8 cellular contexts compared by ENCODE assay signal in the genomic region with DNA sequence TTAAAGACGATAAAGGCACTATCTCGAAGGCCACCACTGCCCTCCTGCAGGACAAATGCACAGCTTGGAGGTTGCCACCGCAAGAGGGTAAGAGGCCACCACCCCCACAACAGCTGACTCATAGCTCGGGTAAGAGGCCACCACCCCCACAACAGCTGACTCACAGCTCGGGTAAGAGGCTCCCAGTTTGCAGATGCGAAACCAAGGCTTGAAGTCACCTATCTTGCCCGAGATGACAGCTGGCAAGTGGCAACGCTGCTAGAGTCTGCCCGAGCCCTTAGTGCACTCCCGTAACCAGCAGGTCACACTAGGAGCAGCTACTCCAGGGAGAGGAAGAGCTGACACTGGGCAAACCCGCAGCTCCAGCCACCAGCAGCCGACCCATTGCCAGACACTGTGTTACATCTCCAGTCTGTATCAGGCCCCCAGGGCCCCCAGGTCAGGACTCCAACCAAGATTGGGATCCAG. TPM values are rescaled to one million over a fixed set of nuclear protein-coding genes. Genes with fewer than 3 reads are reported as not detected.
DNase-seq lines count a peak whose midpoint lies in the region; ATAC-seq and TF ChIP-seq lines count a peak whose summit lies in the region.

No MANE protein-coding gene starts in this region.

- peak; percentile 76 for ATAC-seq in GM18873 (IDR thresholded peaks at IDR 0.05; ENCODE audit: low FRiP score, unreplicated experiment)
- peak; percentile 46 for ATAC-seq in HG03469 (IDR thresholded peaks at IDR 0.05; ENCODE audit: unreplicated experiment)

- peaks cover 6 to 14% of the 10 kb centered on the region in 2 donors for H3K4me1 ChIP-seq in thyroid gland

- H3K36me3 ChIP-seq in thyroid gland = no peaks in the 10 kb centered on the region

- H3K4me3 ChIP-seq in thyroid gland (replicated peaks in 1 of 3) = no peak overlapping the region

- H3K27ac ChIP-seq in thyroid gland = no peak overlapping the region

- no peaks in the 10 kb centered on the region for H3K9me3 Mint-ChIP-seq in T-helper 1 cell treated with Interleukin-12 subunit alpha and Interleukin-12 subunit beta and Interleukin-4 antibody, amounts not matched to agents 30 μg/mL and 1 μg/mL, for 36 hours

- TF ChIP-seq POLR2A in thyroid gland (IDR thresholded peaks at IDR 0.05) = no peak

- H3K9me3 ChIP-seq in thyroid gland = no peaks in the 10 kb centered on the region

- peak overlapping the region; percentile 53 for H3K27ac Mint-ChIP-seq in T-helper 1 cell treated with Interleukin-12 subunit alpha and Interleukin-12 subunit beta and Interleukin-4 antibody, amounts not matched to agents 30 μg/mL and 1 μg/mL, for 36 hours

- TF ChIP-seq CTCF in thyroid gland (IDR thresholded peaks at IDR 0.05) = no peak

- WGBS in thyroid gland, 2 donors = 71 to 76% methylated on average over 6 to 9 of the region's 12 CpGs

- peaks cover 12% of the 10 kb centered on the region for H3K36me3 Mint-ChIP-seq in T-helper 1 cell treated with Interleukin-12 subunit alpha and Interleukin-12 subunit beta and Interleukin-4 antibody, amounts not matched to agents 30 μg/mL and 1 μg/mL, for 36 hours (ENCODE audit: low read depth)

- intact Hi-C loops in thyroid gland (cut with DNase I) = no loop called here

- peaks cover 33% of the 10 kb centered on the region for H3K4me1 Mint-ChIP-seq in T-helper 1 cell treated with Interleukin-12 subunit alpha and Interleukin-12 subunit beta and Interleukin-4 antibody, amounts not matched to agents 30 μg/mL and 1 μg/mL, for 36 hours (ENCODE audit: low read depth)

- H3K4me3 Mint-ChIP-seq in T-helper 1 cell treated with Interleukin-12 subunit alpha and Interleukin-12 subunit beta and Interleukin-4 antibody, amounts not matched to agents 30 μg/mL and 1 μg/mL, for 36 hours = peak overlapping the region; percentile 63

- DNase-seq in 8988T (peak; percentile 62), amniotic stem cell (lab: John Stamatoyannopoulos, UW) (peak; percentile 81), myocyte (ENCODE audit: low read depth) (peak; percentile 99), thyroid gland (peak; percentile 28 to 34), SK-N-DZ (ENCODE audit: low spot score) (no peak)

- no peaks in the 10 kb centered on the region for H3K27me3 ChIP-seq in thyroid gland

- H3K27me3 Mint-ChIP-seq in T-helper 1 cell treated with Interleukin-12 subunit alpha and Interleukin-12 subunit beta and Interleukin-4 antibody, amounts not matched to agents 30 μg/mL and 1 μg/mL, for 36 hours (ENCODE audit: low read depth) = no peaks in the 10 kb centered on the region

RNA-seq across cellular contexts. Expression of gene SPSB1, which starts 17.1 kb away (rescaled TPM):
- total RNA-seq in myocyte (16.8 and 36.1 TPM in 2 replicates), thyroid gland (10 to 100 TPM; 30.5 to 65.0 (median 36.2) TPM)
- 13.3 TPM for polyA plus RNA-seq in myocyte (2012)
- polyA plus RNA-seq in SK-N-DZ (2014; cell fraction: cytosol; rRNA removed) = 1.3 and 1.8 TPM in 2 replicates
- 0.81 and 1.3 TPM in 2 replicates for polyA plus RNA-seq in SK-N-DZ (2014; cell fraction: nucleus; rRNA removed)

RNA-seq across cellular contexts. Expression of gene H6PD, which starts 41.0 kb away (rescaled TPM):
- total RNA-seq in myocyte (17.1 and 18.3 TPM in 2 replicates), thyroid gland (10 to 100 TPM; 36.3 to 64.2 (median 43.6) TPM)
- polyA plus RNA-seq in myocyte (2012) = 12.1 TPM
- polyA plus RNA-seq in SK-N-DZ (2014; cell fraction: cytosol; rRNA removed) = 1.6 and 1.9 TPM in 2 replicates
- 1.6 and 2.0 TPM in 2 replicates for polyA plus RNA-seq in SK-N-DZ (2014; cell fraction: nucleus; rRNA removed)
